In the genomic region with DNA sequence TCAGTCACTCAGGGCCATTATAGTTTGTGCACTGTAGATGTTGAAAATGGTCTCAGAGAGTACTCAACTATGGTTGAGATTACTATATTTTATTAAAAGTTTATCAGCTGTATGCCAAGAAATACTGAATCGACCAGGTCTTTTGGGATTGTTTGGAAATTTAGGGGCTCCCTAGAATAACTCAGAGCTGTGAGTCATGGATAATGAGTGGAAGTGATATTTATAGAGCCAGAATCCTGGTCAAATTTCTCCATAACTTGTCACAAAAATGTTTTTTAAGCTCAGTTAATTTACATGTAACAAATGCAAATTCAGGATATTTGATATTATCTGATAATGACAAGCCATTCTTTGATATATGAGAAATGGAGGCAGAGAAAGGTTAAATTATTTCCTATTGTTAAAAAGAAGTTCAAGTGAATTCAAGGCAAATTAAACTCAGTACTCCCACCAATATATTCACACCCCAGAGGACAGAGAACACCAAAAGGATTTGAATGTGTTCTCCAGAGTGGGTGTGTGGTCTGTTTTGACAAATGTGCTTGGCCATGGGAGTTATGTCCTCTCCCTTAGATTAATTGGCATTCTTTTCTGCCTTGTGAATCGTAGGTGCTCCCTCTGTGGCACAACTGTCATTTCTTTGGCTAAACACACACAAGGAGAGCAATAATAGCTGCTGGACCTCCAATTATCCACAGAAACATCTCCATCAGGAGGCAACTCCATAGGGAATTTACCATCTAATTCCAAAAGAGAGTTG, we compare ENCODE assay signal across 23 cellular contexts. TPM values are rescaled to one million over a fixed set of nuclear protein-coding genes. Genes with fewer than 3 reads are reported as not detected.
"Had no signal": no experiment of that assay in that cellular context is flagged by ENCODE, and none has a peak within 500 bp of the region (broad histone marks: within the 10 kb centered on the region; RNA-seq: fewer than 3 reads in every experiment).

No MANE protein-coding gene starts in this region.

- ATAC-seq: activated CD8-positive, alpha-beta T cell treated with anti-CD3 and anti-CD28 coated beads, Interleukin-2, amount 10 ng/mL, durations not matched to agents 7 days and 5 days; gastroesophageal sphincter; left ventricle myocardium superior; sciatic nerve had no signal

- H3K27ac ChIP-seq: gastroesophageal sphincter, upper lobe of left lung had no signal

- FAIRE-seq: astrocyte had no signal

- H3K4me3 ChIP-seq: gastroesophageal sphincter, upper lobe of left lung had no signal

- H3K27me3 ChIP-seq: gastroesophageal sphincter, upper lobe of left lung had no signal

- H3K4me1 ChIP-seq: gastroesophageal sphincter had no signal

- DNase-seq: activated CD4-positive, alpha-beta T cell treated with anti-CD3 and anti-CD28 coated beads for 1 hour; activated CD4-positive, alpha-beta T cell treated with anti-CD3 and anti-CD28 coated beads, Interleukin-2, amount 50 U/mL, for 1 hour; activated CD8-positive, alpha-beta T cell treated with anti-CD3 and anti-CD28 coated beads, Interleukin-2, amount 10 ng/mL, durations not matched to agents 7 days and 5 days; activated gamma-delta T cell treated with Interleukin-2 at 50 U/mL for 16 hours; activated T-cell treated with anti-CD3 and anti-CD28 coated beads, Interleukin-2, amount 50 U/mL, for 1 hour; central memory CD4-positive, alpha-beta T cell; effector memory CD4-positive, alpha-beta T cell; head of caudate nucleus; hypothalamus; left ventricle myocardium superior; mammary epithelial cell; midbrain; nephron progenitor cell; nucleus accumbens; posterior cingulate gyrus; stimulated activated CD4-positive, alpha-beta T cell treated with anti-CD3 and anti-CD28 coated beads, Interleukin-4, amount 100 ng/mL, for 1 hour; stimulated activated naive CD4-positive, alpha-beta T cell; T-helper 9 cell; upper lobe of left lung had no signal

- H3K36me3 ChIP-seq: gastroesophageal sphincter, upper lobe of left lung had no signal

- H3K9me3 ChIP-seq: gastroesophageal sphincter, upper lobe of left lung had no signal

RNA-seq across cellular contexts. Expression of a gene that starts 37.7 kb away (rescaled TPM):
- total RNA-seq: activated CD8-positive, alpha-beta T cell treated with anti-CD3 and anti-CD28 coated beads, Interleukin-2, amount 10 ng/mL, durations not matched to agents 7 days and 5 days; T-helper 1 cell treated with Interleukin-12 subunit alpha and Interleukin-12 subunit beta and Interleukin-4 antibody, amounts not matched to agents 30 ng/mL and 1 ng/mL, for 36 hours had no signal
